7 cellular contexts compared by ENCODE assay signal in genomic region chr2:38137958-38138357, GRCh38.
DNase-seq lines count a peak whose midpoint lies in the region; ATAC-seq, FAIRE-seq and TF ChIP-seq lines count a peak whose summit lies in the region.
"Not testable (repeated sequence)": the region's sequence is repeated elsewhere in the genome, so short reads cannot be mapped to it uniquely, and the experiment has no call there.

No MANE protein-coding gene starts in this region.

- not testable (repeated sequence) for H3K9ac ChIP-seq in HepG2 (ENCODE audit: insufficient read depth, low read depth, low read length)

- not testable (repeated sequence) for H3K27ac Mint-ChIP-seq in Calu3 (ENCODE audit: unreplicated experiment)

- peaks cover 0 to 10% of the 10 kb centered on the region in 2 experiments; a peak in 2 of 5 replicates for H3K27me3 ChIP-seq in HepG2 (ENCODE audit: control insufficient read depth in 1 of 2, insufficient read depth in 2 of 2, low read length in 2 of 2)

- not testable (repeated sequence) for H3K79me2 ChIP-seq in HepG2 (ENCODE audit: insufficient read depth, low read length)

- not testable (repeated sequence) for H3K9me3 Mint-ChIP-seq in Calu3 (ENCODE audit: low read depth, unreplicated experiment)

- POLR2A ChIA-PET in HepG2 (lab: Yijun Ruan, JAX), result not testable (repeated sequence)

- ATAC-seq in HepG2, result not testable (repeated sequence)

- 23% methylated on average over 11 of the region's 12 CpGs for WGBS in HepG2 (ENCODE audit: low lambda C conversion rate)

- intact Hi-C loops in Calu3 (cut with micrococcal nuclease; ENCODE audit: unreplicated experiment); HepG2 (cut with micrococcal nuclease; ENCODE audit: unreplicated experiment): not testable (repeated sequence)

- not testable (repeated sequence) for TF ChIP-seq CTCF in 22Rv1 (IDR thresholded peaks at IDR 0.05); Calu3 (IDR thresholded peaks at IDR 0.05; ENCODE audit: unreplicated experiment); VCaP (conservative IDR thresholded peaks at IDR 0.05); HepG2 (CRISPR knock-in tag; IDR thresholded peaks at IDR 0.05)

- in situ Hi-C loops in HepG2 (cut with HindIII; ENCODE audit: extremely low pct_ligation_motif_present, low pct_unique_long_range_greater_than_20kb), result not testable (repeated sequence)

- H3K27ac ChIP-seq in 22Rv1 (peak overlapping the region; percentile 92), VCaP (peak overlapping the region; percentile 99)
- not testable (repeated sequence) for H3K27ac ChIP-seq in HepG2 (ENCODE audit: extremely low read length, insufficient read depth, low read length)

- not testable (repeated sequence) for DNase-seq in Calu3; HepG2 (ENCODE audit: low spot score)
- peak; percentile 78 to 91 for DNase-seq in NCI-H526 (lab: John Stamatoyannopoulos, UW)
- peak; percentile 46 for DNase-seq in OCI-M1 (lab: John Stamatoyannopoulos, UW)
- peak; percentile 0 to 11 for DNase-seq in SHP77 (lab: John Stamatoyannopoulos, UW)

- not testable (repeated sequence) for FAIRE-seq in HepG2 (lab: Jason Lieb, UNC)

- CTCF ChIA-PET in Calu3 (lab: Charles Lee); HepG2 (lab: Yijun Ruan, JAX; ENCODE audit: low intra/inter-chr PET ratio, low total read pairs): not testable (repeated sequence)

- H3K4me3 Mint-ChIP-seq in Calu3 (ENCODE audit: low read depth, unreplicated experiment), result peak overlapping the region; percentile 61

- not testable (repeated sequence) for H3K4me1 ChIP-seq in HepG2 (ENCODE audit: insufficient read depth, low read length)

- TF ChIP-seq POLR2A in HepG2 (IDR thresholded peaks at IDR 0.05; ENCODE audit: insufficient read depth in 1 of 2, low read depth in 2 of 2, low read length in 2 of 2), result not testable (repeated sequence)

- not testable (repeated sequence) for H3K27me3 Mint-ChIP-seq in Calu3 (ENCODE audit: unreplicated experiment)

- H4K20me1 ChIP-seq in HepG2 (ENCODE audit: insufficient read depth, low read length), result not testable (repeated sequence)

- H3K4me2 ChIP-seq in HepG2 (ENCODE audit: low read depth, low read length), result 0 out of 2 replicates have a peak overlapping the region, but pooled peaks have one; percentile 14

- not testable (repeated sequence) for H3K36me3 Mint-ChIP-seq in Calu3 (ENCODE audit: insufficient read depth, unreplicated experiment)

- TF ChIP-seq RAD21 in HepG2 (CRISPR knock-in tag; IDR thresholded peaks at IDR 0.05), result not testable (repeated sequence)

- not testable (repeated sequence) for H3K4me1 Mint-ChIP-seq in Calu3 (ENCODE audit: low read depth, unreplicated experiment)

- not testable (repeated sequence) for BruUV-seq in Calu3 (replicated peaks; lab: Mats Ljungman, UMichigan); HepG2 (replicated peaks; lab: Mats Ljungman, UMichigan)

- not testable (repeated sequence) for TF ChIP-seq EP300 in HepG2 (IDR thresholded peaks at IDR 0.05; ENCODE audit: low read depth in 2 of 2, low read length in 2 of 2); HepG2 (CRISPR knock-in tag; IDR thresholded peaks at IDR 0.05; ENCODE audit: borderline replicate concordance)

- not testable (repeated sequence) for H3K9me3 ChIP-seq in HepG2 (ENCODE audit: low read length)

- not testable (repeated sequence) for H3K4me3 ChIP-seq in HepG2 (replicated peaks in 1 of 3; ENCODE audit: insufficient read depth in 1 of 3, low read depth in 2 of 3, low read length in 3 of 3)

- not testable (repeated sequence) for H2AFZ ChIP-seq in HepG2 (ENCODE audit: low read length)

- not testable (repeated sequence) for H3K36me3 ChIP-seq in HepG2 (replicated peaks in 1 of 2; ENCODE audit: control insufficient read depth in 1 of 2, insufficient read depth in 2 of 2, low read length in 2 of 2)

TF ChIP-seq in HepG2, 621 proteins besides CTCF, POLR2A, EP300 and RAD21:
- TF ChIP-seq FOXA3 (CRISPR knock-in tag; IDR thresholded peaks at IDR 0.05), result 0 out of 2 replicates have a peak, but pooled peaks have one; percentile 22
- TF ChIP-seq ZNF281 (CRISPR knock-in tag; IDR thresholded peaks at IDR 0.05; ENCODE audit: borderline replicate concordance), result peak; percentile 80; the same call in 1 of the 2 replicates
TF ChIP-seq in HepG2: peak in this region for 2; not testable (repeated sequence) for 619.
